In the genomic region with DNA sequence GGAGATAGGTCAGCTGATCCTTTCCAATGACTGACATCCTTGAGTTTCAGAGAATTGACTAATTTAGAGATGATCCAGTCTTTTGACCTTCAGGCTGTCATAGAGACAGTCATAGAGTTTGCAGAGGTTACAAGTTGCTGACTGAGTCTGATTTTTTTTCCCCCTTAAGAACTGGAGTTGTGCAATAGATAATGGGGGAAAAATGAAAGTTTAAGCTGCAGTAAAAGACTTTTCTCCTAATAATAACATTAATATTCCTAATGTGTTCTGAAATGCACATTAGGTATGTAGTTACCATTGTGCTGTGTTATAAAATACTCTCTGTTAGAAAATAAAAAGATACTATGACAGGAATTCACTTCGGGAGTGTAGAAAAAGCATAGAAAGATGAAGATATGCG, we compare ENCODE assay signal across 17 cellular contexts.
"Had no signal": no experiment of that assay in that cellular context is flagged by ENCODE, and none has a peak within 500 bp of the region (broad histone marks: within the 10 kb centered on the region; RNA-seq: fewer than 3 reads in every experiment).

No MANE protein-coding gene starts in this region.

- H3K36me3 ChIP-seq: sigmoid colon, spleen, thoracic aorta, WERI-Rb-1 had no signal

- H3K4me1 ChIP-seq: body of pancreas, sigmoid colon, spleen had no signal

- H3K27ac ChIP-seq: body of pancreas, dorsolateral prefrontal cortex, epithelial cell of prostate, sigmoid colon, spleen, thoracic aorta, WERI-Rb-1 had no signal

- H3K27me3 ChIP-seq: body of pancreas, dorsolateral prefrontal cortex, sigmoid colon, spleen had no signal

- FAIRE-seq: colon had no signal

- ATAC-seq: body of pancreas; natural killer cell treated with Interleukin-12 subunit alpha and Interleukin-12 subunit beta and Interleukin-15 and Interleukin-18, amount 100 ng/mL, for 72 hours; stimulated activated naive B cell treated with anti-CD40 and anti-IgM and Interleukin-4, amounts not matched to agents 10 μg/mL and 1 μg/mL and 100 μg/mL, for 72 hours had no signal

- H3K4me3 ChIP-seq: body of pancreas, dorsolateral prefrontal cortex, sigmoid colon, spleen, thoracic aorta had no signal

- DNase-seq: activated CD4-positive, alpha-beta T cell treated with anti-CD3 and anti-CD28 coated beads for 1 hour; activated CD4-positive, alpha-beta T cell treated with anti-CD3 and anti-CD28 coated beads, Interleukin-2, amount 50 U/mL, for 4 hours; activated gamma-delta T cell treated with Interleukin-2 at 50 U/mL for 16 hours; body of pancreas; caudate nucleus; dorsolateral prefrontal cortex; endodermal cell; mesendoderm; sigmoid colon; spleen; stimulated activated naive B cell treated with anti-CD40 and anti-IgM and Interleukin-4, amounts not matched to agents 10 μg/mL and 1 μg/mL and 100 μg/mL, for 72 hours; T-helper 2 cell; WERI-Rb-1 had no signal

- H3K9me3 ChIP-seq: body of pancreas, sigmoid colon, thoracic aorta had no signal
